Comparison of ENCODE assay signal across 1 cellular context in the genomic region with DNA sequence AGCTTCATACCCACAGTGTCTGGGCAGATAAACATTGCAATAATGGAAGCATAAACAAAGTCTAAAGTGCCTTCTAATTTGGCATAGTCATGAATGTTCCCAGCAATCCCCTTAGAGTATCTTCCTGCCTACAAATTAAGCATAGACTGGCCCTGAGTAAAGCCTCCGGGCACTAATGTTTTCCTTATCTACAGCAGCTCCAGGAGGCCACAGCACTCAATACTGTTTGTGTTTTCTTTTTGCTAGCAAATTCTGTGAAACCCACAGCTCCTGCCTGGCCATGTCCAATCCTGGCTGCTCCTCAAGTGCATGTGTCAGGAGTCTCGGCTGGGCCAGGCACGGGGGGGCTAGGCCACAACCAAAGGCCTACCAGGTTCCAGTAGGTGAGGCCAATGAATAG.
TF ChIP-seq lines count a peak whose summit lies in the region.

No MANE protein-coding gene starts in this region.

TF ChIP-seq in IMR-90, 13 proteins besides CTCF, POLR2A, EP300 and RAD21:
- no peak for TF ChIP-seq CEBPB (IDR thresholded peaks at IDR 0.05; ENCODE audit: low read depth, low read length)
- TF ChIP-seq MXI1 (IDR thresholded peaks at IDR 0.05; ENCODE audit: borderline replicate concordance, low read depth, low read length): no peak
- no peak for TF ChIP-seq RCOR1 (IDR thresholded peaks at IDR 0.05; ENCODE audit: insufficient replicate concordance, low read length)
- TF ChIP-seq BHLHE40 (IDR thresholded peaks at IDR 0.05; ENCODE audit: low read depth, low read length): no peak
- TF ChIP-seq, protein P1, sequence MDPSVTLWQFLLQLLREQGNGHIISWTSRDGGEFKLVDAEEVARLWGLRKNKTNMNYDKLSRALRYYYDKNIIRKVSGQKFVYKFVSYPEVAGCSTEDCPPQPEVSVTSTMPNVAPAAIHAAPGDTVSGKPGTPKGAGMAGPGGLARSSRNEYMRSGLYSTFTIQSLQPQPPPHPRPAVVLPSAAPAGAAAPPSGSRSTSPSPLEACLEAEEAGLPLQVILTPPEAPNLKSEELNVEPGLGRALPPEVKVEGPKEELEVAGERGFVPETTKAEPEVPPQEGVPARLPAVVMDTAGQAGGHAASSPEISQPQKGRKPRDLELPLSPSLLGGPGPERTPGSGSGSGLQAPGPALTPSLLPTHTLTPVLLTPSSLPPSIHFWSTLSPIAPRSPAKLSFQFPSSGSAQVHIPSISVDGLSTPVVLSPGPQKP (IDR thresholded peaks at IDR 0.05; ENCODE audit: borderline replicate concordance, low read depth, low read length): no peak
- TF ChIP-seq CHD1 (IDR thresholded peaks at IDR 0.05; ENCODE audit: low read depth, low read length): no peak
- TF ChIP-seq MAZ (IDR thresholded peaks at IDR 0.05; ENCODE audit: borderline replicate concordance, low read depth, low read length): no peak
- TF ChIP-seq NFE2L2 (IDR thresholded peaks at IDR 0.05; ENCODE audit: low read depth, low read length): no peak
- no peak for TF ChIP-seq FOS (IDR thresholded peaks at IDR 0.05; ENCODE audit: low read depth, low read length)
- TF ChIP-seq, protein P2, sequence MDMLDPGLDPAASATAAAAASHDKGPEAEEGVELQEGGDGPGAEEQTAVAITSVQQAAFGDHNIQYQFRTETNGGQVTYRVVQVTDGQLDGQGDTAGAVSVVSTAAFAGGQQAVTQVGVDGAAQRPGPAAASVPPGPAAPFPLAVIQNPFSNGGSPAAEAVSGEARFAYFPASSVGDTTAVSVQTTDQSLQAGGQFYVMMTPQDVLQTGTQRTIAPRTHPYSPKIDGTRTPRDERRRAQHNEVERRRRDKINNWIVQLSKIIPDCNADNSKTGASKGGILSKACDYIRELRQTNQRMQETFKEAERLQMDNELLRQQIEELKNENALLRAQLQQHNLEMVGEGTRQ (IDR thresholded peaks at IDR 0.05; ENCODE audit: low read depth, low read length): no peak
- TF ChIP-seq SMC3 (IDR thresholded peaks at IDR 0.05; ENCODE audit: low read depth, low read length): no peak
- no peak for TF ChIP-seq RFX5 (IDR thresholded peaks at IDR 0.05; ENCODE audit: low read depth, low read length)
- TF ChIP-seq MAFK (IDR thresholded peaks at IDR 0.05; ENCODE audit: low read depth, low read length): no peak
